20 cellular contexts compared by ENCODE assay signal in the genomic region with DNA sequence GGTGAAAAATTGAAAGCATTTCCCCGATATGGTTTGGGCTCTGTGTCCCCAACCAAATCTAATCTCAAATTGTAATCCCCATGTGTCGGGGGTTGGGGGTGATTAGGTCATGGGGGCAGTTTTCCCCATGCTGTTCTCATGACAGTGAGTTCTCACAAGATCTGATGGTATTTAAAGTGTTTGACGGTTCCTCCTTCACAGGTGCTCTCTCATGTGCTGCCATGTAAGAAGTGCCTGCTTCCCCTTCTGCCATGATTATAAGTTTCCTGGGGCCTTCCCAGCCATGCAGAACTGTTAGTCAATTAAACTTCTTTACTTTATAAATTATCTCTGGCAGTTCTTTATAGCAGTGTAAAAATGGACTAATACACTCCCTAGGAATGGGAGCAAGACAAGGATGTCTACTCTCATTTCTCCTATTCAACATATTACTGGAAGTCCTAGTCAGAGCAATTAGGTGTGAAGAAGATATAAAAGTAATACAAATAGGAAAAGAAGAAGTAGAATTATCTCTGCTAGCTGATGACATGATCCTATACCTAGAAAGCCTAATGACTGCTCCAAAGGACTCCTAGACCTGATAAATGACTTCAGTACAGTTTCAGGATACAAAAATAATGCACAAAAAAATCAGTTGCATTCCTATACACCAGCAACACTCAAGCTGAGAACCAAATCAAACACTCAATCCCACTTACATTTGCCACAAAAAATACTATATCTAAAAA.
"Had no signal": no experiment of that assay in that cellular context is flagged by ENCODE, and none has a peak within 500 bp of the region (broad histone marks: within the 10 kb centered on the region; RNA-seq: fewer than 3 reads in every experiment).

No MANE protein-coding gene starts in this region.

- H3K9me3 ChIP-seq: gastrocnemius medialis, thyroid gland had no signal

- DNase-seq: effector memory CD8-positive, alpha-beta T cell; gastrocnemius medialis; glutamatergic neuron; islet precursor cell; mammary epithelial cell; mucosa of descending colon; natural killer cell; posterior cingulate gyrus; stimulated activated CD4-positive, alpha-beta T cell treated with anti-CD3 and anti-CD28 coated beads, Interleukin-2, amount 100 ng/mL, for 24 hours; stimulated activated naive CD8-positive, alpha-beta T cell treated with anti-CD3 and anti-CD28 coated beads, Interleukin-15, Interleukin-2, amounts not matched to agents 100 U/mL and 50 U/mL, for 24 hours; thyroid gland; upper lobe of left lung had no signal

- H3K4me1 Mint-ChIP-seq: natural killer cell had no signal

- ATAC-seq: effector memory CD8-positive, alpha-beta T cell; gastrocnemius medialis; left lobe of liver; mucosa of descending colon; natural killer cell; sciatic nerve; stimulated activated naive CD8-positive, alpha-beta T cell treated with anti-CD3 and anti-CD28 coated beads, Interleukin-15, Interleukin-2, amounts not matched to agents 100 U/mL and 50 U/mL, for 24 hours had no signal

- H3K27ac Mint-ChIP-seq: dendritic cell treated with granulocyte-macrophage colony-stimulating factor and Interleukin-4, amounts not matched to agents 40 ng/mL and 50 ng/mL, for 4 days; effector memory CD8-positive, alpha-beta T cell; natural killer cell had no signal

- H3K36me3 ChIP-seq: esophagus muscularis mucosa, gastrocnemius medialis, suprapubic skin, thyroid gland, upper lobe of left lung, vagina had no signal

- H3K27me3 ChIP-seq: esophagus muscularis mucosa, gastrocnemius medialis, suprapubic skin, thyroid gland, upper lobe of left lung, vagina had no signal

- H3K4me1 ChIP-seq: esophagus muscularis mucosa, gastrocnemius medialis, suprapubic skin, thyroid gland, upper lobe of left lung, vagina had no signal

- H3K4me3 Mint-ChIP-seq: dendritic cell treated with granulocyte-macrophage colony-stimulating factor and Interleukin-4, amounts not matched to agents 40 ng/mL and 50 ng/mL, for 4 days; effector memory CD8-positive, alpha-beta T cell; natural killer cell; neural crest cell had no signal

- H3K4me3 ChIP-seq: esophagus muscularis mucosa, gastrocnemius medialis, mucosa of descending colon, suprapubic skin, thyroid gland, upper lobe of left lung, vagina had no signal

- H3K27ac ChIP-seq: epithelial cell of prostate, esophagus muscularis mucosa, gastrocnemius medialis, suprapubic skin, thyroid gland, upper lobe of left lung, vagina had no signal

- H3K27me3 Mint-ChIP-seq: effector memory CD8-positive, alpha-beta T cell had no signal
